18 cellular contexts compared by ENCODE assay signal in genomic region chr1:85280636-85281035, GRCh38.
"Had no signal": no experiment of that assay in that cellular context is flagged by ENCODE, and none has a peak within 500 bp of the region (broad histone marks: within the 10 kb centered on the region; RNA-seq: fewer than 3 reads in every experiment).

No MANE protein-coding gene starts in this region.

- H3K9me3 Mint-ChIP-seq: dendritic cell treated with granulocyte-macrophage colony-stimulating factor and Interleukin-4, amounts not matched to agents 40 ng/mL and 50 ng/mL, for 4 days; effector memory CD8-positive, alpha-beta T cell; naive thymus-derived CD4-positive, alpha-beta T cell; nephron progenitor cell had no signal

- H3K27me3 ChIP-seq: esophagus muscularis mucosa, gastrocnemius medialis, ovary, tibial artery, upper lobe of left lung had no signal

- H3K4me3 Mint-ChIP-seq: dendritic cell treated with granulocyte-macrophage colony-stimulating factor and Interleukin-4, amounts not matched to agents 40 ng/mL and 50 ng/mL, for 4 days; effector memory CD8-positive, alpha-beta T cell; naive thymus-derived CD4-positive, alpha-beta T cell; nephron progenitor cell had no signal

- H3K27ac ChIP-seq: epithelial cell of prostate, esophagus muscularis mucosa, gastrocnemius medialis, ovary, tibial artery, upper lobe of left lung had no signal

- H3K36me3 Mint-ChIP-seq: naive thymus-derived CD4-positive, alpha-beta T cell had no signal

- H3K9me3 ChIP-seq: esophagus muscularis mucosa, gastrocnemius medialis, ovary, tibial artery, upper lobe of left lung had no signal

- H3K4me3 ChIP-seq: esophagus muscularis mucosa, gastrocnemius medialis, ovary, tibial artery, upper lobe of left lung had no signal

- DNase-seq: cerebellar nuclear complex; effector memory CD8-positive, alpha-beta T cell; gastrocnemius medialis; islet precursor cell; mammary epithelial cell; naive thymus-derived CD4-positive, alpha-beta T cell; nephron progenitor cell; ovary; right cardiac atrium; small intestine; stimulated activated CD4-positive, alpha-beta T cell treated with anti-CD3 and anti-CD28 coated beads, Interleukin-12 subunit alpha, Interleukin-12 subunit beta, amount 100 ng/mL, for 4 hours; stimulated activated naive CD4-positive, alpha-beta T cell treated with Interleukin-2 at 50 U/mL for 16 hours; tibial artery; upper lobe of left lung had no signal

- ATAC-seq: effector memory CD8-positive, alpha-beta T cell; gastrocnemius medialis; left lobe of liver; naive thymus-derived CD4-positive, alpha-beta T cell; right cardiac atrium had no signal

- H3K36me3 ChIP-seq: esophagus muscularis mucosa, gastrocnemius medialis, ovary, tibial artery, upper lobe of left lung had no signal

- H3K27ac Mint-ChIP-seq: dendritic cell treated with granulocyte-macrophage colony-stimulating factor and Interleukin-4, amounts not matched to agents 40 ng/mL and 50 ng/mL, for 4 days; effector memory CD8-positive, alpha-beta T cell; nephron progenitor cell had no signal
